13 cellular contexts compared by ENCODE assay signal in the genomic region with DNA sequence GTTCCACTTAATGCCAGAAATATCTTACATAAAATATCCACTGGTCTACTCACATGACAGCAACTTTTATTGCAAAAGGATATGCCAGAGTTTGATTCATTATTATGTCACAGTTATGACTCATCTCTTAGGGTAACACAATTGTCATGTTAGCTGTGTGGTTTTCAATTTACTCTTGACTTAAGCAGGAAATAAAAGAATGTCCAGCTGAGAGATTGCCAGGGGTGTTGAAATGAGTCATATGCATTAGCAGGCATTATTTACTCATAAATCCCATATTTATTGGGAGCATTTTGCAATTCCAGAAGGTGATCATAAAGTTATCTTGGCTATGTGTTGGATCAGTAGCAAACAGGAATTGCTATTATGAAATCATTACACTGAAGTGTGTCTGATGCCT.
A peak's percentile ranks its signal among the peaks of the same experiment; 100 is the strongest.
DNase-seq lines count a peak whose midpoint lies in the region; ATAC-seq and TF ChIP-seq lines count a peak whose summit lies in the region.
"Had no signal": no experiment of that assay in that cellular context is flagged by ENCODE, and none has a peak within 500 bp of the region (broad histone marks: within the 10 kb centered on the region; RNA-seq: fewer than 3 reads in every experiment).

No MANE protein-coding gene starts in this region.

- no peak overlapping the region for H3K27ac ChIP-seq in GM23338 (ENCODE audit: low read depth)
- H3K27ac ChIP-seq: HL-60 had no signal

- peak; percentile 48 for DNase-seq in AG10803 (ENCODE audit: low read depth)
- peak; percentile 73 for DNase-seq in LoVo (ENCODE audit: low spot score)
- DNase-seq in SK-MEL-5 (ENCODE audit: low read depth, low spot score): peak; percentile 23
- peak; percentile 85 for DNase-seq in foreskin melanocyte
- DNase-seq in WTC11 (ENCODE audit: low spot score): no peak
- DNase-seq in GM23338 (ENCODE audit: low spot score): no peak
- DNase-seq in NCI-H1436 treated with DMSO at 0.1 percent for 48 hours (lab: John Stamatoyannopoulos, UW): no peak
- DNase-seq in cerebellum (ENCODE audit: low spot score): no peak
- DNase-seq: activated CD8-positive, alpha-beta T cell treated with anti-CD3 and anti-CD28 coated beads for 36 hours; amygdala; C1 segment of cervical spinal cord; GOT3 had no signal

- no peaks in the 10 kb centered on the region for H3K36me3 ChIP-seq in GM23338 (ENCODE audit: insufficient read depth)

- no peaks in the 10 kb centered on the region for H3K79me2 ChIP-seq in GM23338 (replicated peaks; ENCODE audit: insufficient read depth)

- no peaks in the 10 kb centered on the region for H3K4me1 Mint-ChIP-seq in WTC11
- no peaks in the 10 kb centered on the region for H3K4me1 Mint-ChIP-seq in GM23338

- POLR2A ChIA-PET in WTC11 (lab: Charles Lee): no interaction called here

- TF ChIP-seq CTCF in AG10803 (conservative IDR thresholded peaks at IDR 0.05; ENCODE audit: low read length): no peak
- no peak for TF ChIP-seq CTCF in WTC11 (IDR thresholded peaks at IDR 0.05)
- no peak for TF ChIP-seq CTCF in GM23338 (conservative IDR thresholded peaks at IDR 0.05; ENCODE audit: low read depth in 2 of 2)

- no peaks in the 10 kb centered on the region; the same call in 1 of the 2 replicates for H3K9me2 ChIP-seq in GM23338 (ENCODE audit: insufficient read depth)

- no peaks in the 10 kb centered on the region for H3F3A ChIP-seq in GM23338 (replicated peaks; ENCODE audit: low read depth)

- no peak overlapping the region for H3K4me2 ChIP-seq in GM23338

- no peaks in the 10 kb centered on the region for H3K27me3 Mint-ChIP-seq in WTC11 (ENCODE audit: low read depth)
- no peaks in the 10 kb centered on the region for H3K27me3 Mint-ChIP-seq in GM23338 (ENCODE audit: insufficient read depth, low read depth, poor library complexity)
- H3K27me3 Mint-ChIP-seq: activated CD8-positive, alpha-beta T cell treated with anti-CD3 and anti-CD28 coated beads for 36 hours had no signal

- no peak overlapping the region for H2AFZ ChIP-seq in GM23338

- H3K4me3 ChIP-seq in AG10803 (ENCODE audit: low read length) (no peak overlapping the region), GM23338 (no peak overlapping the region)

- in situ Hi-C loops in SK-MEL-5 (cut with HindIII; ENCODE audit: low pct_unique_long_range_greater_than_20kb, low sequenced_read_pairs): no loop called here

- H3K4me1 ChIP-seq in GM23338 (ENCODE audit: insufficient read depth): no peaks in the 10 kb centered on the region

- CTCF ChIA-PET in WTC11 (lab: Charles Lee): no interaction called here

- H3K9me3 Mint-ChIP-seq in WTC11: peaks cover 20% of the 10 kb centered on the region
- H3K9me3 Mint-ChIP-seq in GM23338: no peaks in the 10 kb centered on the region
- H3K9me3 Mint-ChIP-seq: activated CD8-positive, alpha-beta T cell treated with anti-CD3 and anti-CD28 coated beads for 36 hours had no signal

- H3K36me3 Mint-ChIP-seq in WTC11 (no peaks in the 10 kb centered on the region), GM23338 (ENCODE audit: low read depth) (no peaks in the 10 kb centered on the region)

- no peaks in the 10 kb centered on the region for H3K27me3 ChIP-seq in GM23338 (ENCODE audit: insufficient read depth)

- no peak overlapping the region for H3K27ac Mint-ChIP-seq in WTC11
- H3K27ac Mint-ChIP-seq in GM23338: no peak overlapping the region
- H3K27ac Mint-ChIP-seq: activated CD8-positive, alpha-beta T cell treated with anti-CD3 and anti-CD28 coated beads for 36 hours had no signal

- H4K20me1 ChIP-seq in GM23338 (replicated peaks; ENCODE audit: insufficient read depth): no peaks in the 10 kb centered on the region

- H3K4me3 Mint-ChIP-seq in WTC11 (no peak overlapping the region), GM23338 (no peak overlapping the region)
- H3K4me3 Mint-ChIP-seq: activated CD8-positive, alpha-beta T cell treated with anti-CD3 and anti-CD28 coated beads for 36 hours had no signal

- ATAC-seq in WTC11 (no peak), GM23338 (no peak)
- ATAC-seq: activated CD8-positive, alpha-beta T cell treated with anti-CD3 and anti-CD28 coated beads for 36 hours had no signal

TF ChIP-seq in WTC11, 78 proteins besides CTCF, POLR2A, EP300 and RAD21 (continues in another document):
- TF ChIP-seq, protein P1, sequence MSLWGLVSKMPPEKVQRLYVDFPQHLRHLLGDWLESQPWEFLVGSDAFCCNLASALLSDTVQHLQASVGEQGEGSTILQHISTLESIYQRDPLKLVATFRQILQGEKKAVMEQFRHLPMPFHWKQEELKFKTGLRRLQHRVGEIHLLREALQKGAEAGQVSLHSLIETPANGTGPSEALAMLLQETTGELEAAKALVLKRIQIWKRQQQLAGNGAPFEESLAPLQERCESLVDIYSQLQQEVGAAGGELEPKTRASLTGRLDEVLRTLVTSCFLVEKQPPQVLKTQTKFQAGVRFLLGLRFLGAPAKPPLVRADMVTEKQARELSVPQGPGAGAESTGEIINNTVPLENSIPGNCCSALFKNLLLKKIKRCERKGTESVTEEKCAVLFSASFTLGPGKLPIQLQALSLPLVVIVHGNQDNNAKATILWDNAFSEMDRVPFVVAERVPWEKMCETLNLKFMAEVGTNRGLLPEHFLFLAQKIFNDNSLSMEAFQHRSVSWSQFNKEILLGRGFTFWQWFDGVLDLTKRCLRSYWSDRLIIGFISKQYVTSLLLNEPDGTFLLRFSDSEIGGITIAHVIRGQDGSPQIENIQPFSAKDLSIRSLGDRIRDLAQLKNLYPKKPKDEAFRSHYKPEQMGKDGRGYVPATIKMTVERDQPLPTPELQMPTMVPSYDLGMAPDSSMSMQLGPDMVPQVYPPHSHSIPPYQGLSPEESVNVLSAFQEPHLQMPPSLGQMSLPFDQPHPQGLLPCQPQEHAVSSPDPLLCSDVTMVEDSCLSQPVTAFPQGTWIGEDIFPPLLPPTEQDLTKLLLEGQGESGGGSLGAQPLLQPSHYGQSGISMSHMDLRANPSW (CRISPR knock-in tag; conservative IDR thresholded peaks at IDR 0.05; ENCODE audit: low read depth): no peak
- no peak for TF ChIP-seq IRF1 (CRISPR knock-in tag; IDR thresholded peaks at IDR 0.05)

TF ChIP-seq in GM23338, 12 proteins besides CTCF, POLR2A, EP300 and RAD21 (continues in another document):
- TF ChIP-seq EZH2 (IDR thresholded peaks at IDR 0.05; ENCODE audit: low read depth, unreplicated experiment) (no peak), ZNF114 (CRISPR knock-in tag; IDR thresholded peaks at IDR 0.05) (no peak), EZH2phosphoT487 (IDR thresholded peaks at IDR 0.05; ENCODE audit: unreplicated experiment) (no peak), ETS1 (IDR thresholded peaks at IDR 0.05) (no peak), JUNB (IDR thresholded peaks at IDR 0.05; ENCODE audit: unreplicated experiment) (no peak), POLR2AphosphoS5 (IDR thresholded peaks at IDR 0.05; ENCODE audit: low read depth) (no peak), ZNF331 (CRISPR knock-in tag; IDR thresholded peaks at IDR 0.05; ENCODE audit: low read depth) (no peak)

Comparison
In these comparisons a context has a peak if more than half of its experiments do, and no peak if none do; other contexts are left out.
1. DNase-seq: peak in AG10803 (single experiment), LoVo (single experiment), SK-MEL-5 (single experiment) and foreskin melanocyte (single experiment); none in WTC11 (single experiment), GM23338 (single experiment), NCI-H1436 treated with DMSO at 0.1 percent for 48 hours (single experiment) and cerebellum (single experiment).